In genomic region chr13:110412132-110412912, GRCh38 we compare ENCODE assay signal across 8 cellular contexts.
DNase-seq lines count a peak whose midpoint lies in the region; ATAC-seq, FAIRE-seq and TF ChIP-seq lines count a peak whose summit lies in the region.

No MANE protein-coding gene starts in this region.

- peak overlapping the region in 1 of 2 donors; percentile 72 for H3K9ac ChIP-seq in kidney (ENCODE audit: low read length in 2 of 2)

- H3K9me3 ChIP-seq in WERI-Rb-1 (ENCODE audit: severe bottlenecking) (no peaks in the 10 kb centered on the region), kidney (ENCODE audit: control insufficient read depth in 1 of 2, low read length in 2 of 2) (no peaks in the 10 kb centered on the region)

- intact Hi-C loops in kidney (cut with DNase I) = loop anchor here (10.0 kb wide), 2 partner anchors 108 to 188 kb away; partner anchors contain the start of genes COL4A1 and COL4A2

- TF ChIP-seq CTCF in WERI-Rb-1 (IDR thresholded peaks at IDR 0.05; ENCODE audit: low read depth, low read length) = peak; percentile 99
- peak; percentile 94 for TF ChIP-seq CTCF in kidney (IDR thresholded peaks at IDR 0.05; ENCODE audit: borderline replicate concordance, extremely low read depth, insufficient read depth)

- H3K4me1 ChIP-seq in kidney (ENCODE audit: control insufficient read depth in 1 of 2, insufficient read depth in 1 of 2, low read depth in 1 of 2, low read length in 2 of 2) = peaks cover 26 to 39% of the 10 kb centered on the region in 2 donors

- H3K27me3 ChIP-seq in WERI-Rb-1 (ENCODE audit: insufficient read depth, low read depth, severe bottlenecking) = no peaks in the 10 kb centered on the region

- no peak overlapping the region for H3K4me3 ChIP-seq in WERI-Rb-1 (ENCODE audit: low read depth, low read length)
- peak overlapping the region in 1 of 2 donors; percentile 24 for H3K4me3 ChIP-seq in kidney (ENCODE audit: low read length in 2 of 2)

- DNase-seq in activated gamma-delta T cell treated with Interleukin-2 at 50 U/mL for 16 hours = peak; percentile 42
- DNase-seq in activated gamma-delta T cell (lab: John Stamatoyannopoulos, UW) = no peak
- DNase-seq in NCI-H128 (lab: John Stamatoyannopoulos, UW; ENCODE audit: unreplicated experiment) = peak; percentile 22
- peak; percentile 73 for DNase-seq in WERI-Rb-1
- DNase-seq in central memory CD4-positive, alpha-beta T cell = peak; percentile 26
- peak; percentile 93 for DNase-seq in kidney
- peak; percentile 15 to 38 for DNase-seq in stimulated activated CD4-positive, alpha-beta T cell treated with anti-CD3 and anti-CD28 coated beads, Interleukin-15, amount 100 ng/mL, for 1 hour (ENCODE audit: low read depth in 1 of 2, low spot score in 1 of 2)

- peak; percentile 95 for FAIRE-seq in kidney (lab: Jason Lieb, UNC)

- no peaks in the 10 kb centered on the region for H3K36me3 ChIP-seq in WERI-Rb-1
- H3K36me3 ChIP-seq in kidney (ENCODE audit: control insufficient read depth in 1 of 2, insufficient read depth in 2 of 2, low read length in 2 of 2) = peaks cover 6% of the 10 kb centered on the region in 2 donors

- ATAC-seq in HG02763 (IDR thresholded peaks at IDR 0.05; ENCODE audit: unreplicated experiment) = peak; percentile 79

- H3K27ac ChIP-seq in WERI-Rb-1 = no peak overlapping the region
- peak overlapping the region; percentile 71 to 72 for H3K27ac ChIP-seq in kidney (ENCODE audit: low read depth in 2 of 2, low read length in 2 of 2)
